ENCODE assay signal across 36 cellular contexts in genomic region chr16:88052661-88053060, GRCh38.
"Had no signal": no experiment of that assay in that cellular context is flagged by ENCODE, and none has a peak within 500 bp of the region (broad histone marks: within the 10 kb centered on the region; RNA-seq: fewer than 3 reads in every experiment).

No MANE protein-coding gene starts in this region.

- ATAC-seq: activated CD8-positive, alpha-beta T cell treated with anti-CD3 and anti-CD28 coated beads for 36 hours; activated T-cell treated with anti-CD3 and anti-CD28 coated beads, Interleukin-2, amount 50 U/mL, for 4 hours; activated T-cell treated with anti-CD3 and anti-CD28 coated beads, Interleukin-2, amount 50 U/mL, for 72 hours; activated T-helper 17 cell treated with anti-CD3 and anti-CD28 coated beads, Interleukin-2, amount 50 U/mL, for 72 hours had no signal

- H3K4me1 Mint-ChIP-seq: activated CD4-positive, alpha-beta T cell treated with anti-CD3 and anti-CD28 coated beads, Interleukin-2, amount 10 ng/mL, durations not matched to agents 24 days and 14 days; activated naive CD8-positive, alpha-beta T cell treated with anti-CD3 and anti-CD28 coated beads for 36 hours; activated T-helper 17 cell treated with anti-CD3 and anti-CD28 coated beads, Interleukin-2, amount 50 U/mL, for 72 hours; brain; central memory CD8-positive, alpha-beta T cell had no signal

- H3K27ac Mint-ChIP-seq: activated B cell treated with CpG ODN at 0.5 μM for 24 hours; activated CD4-positive, alpha-beta memory T cell treated with anti-CD3 and anti-CD28 coated beads for 36 hours; activated CD4-positive, alpha-beta T cell treated with anti-CD3 and anti-CD28 coated beads, Interleukin-2, amount 10 ng/mL, durations not matched to agents 24 days and 14 days; activated CD8-positive, alpha-beta T cell treated with anti-CD3 and anti-CD28 coated beads for 36 hours; activated naive CD4-positive, alpha-beta T cell treated with anti-CD3 and anti-CD28 coated beads for 36 hours; activated naive CD4-positive, alpha-beta T cell treated with anti-CD3 and anti-CD28 coated beads, Interleukin-2, amount 50 U/mL, for 72 hours; activated naive CD8-positive, alpha-beta T cell treated with anti-CD3 and anti-CD28 coated beads for 36 hours; activated T-cell treated with anti-CD3 and anti-CD28 coated beads, Interleukin-2, amount 50 U/mL, for 72 hours; activated T-helper 1 cell treated with anti-CD3 and anti-CD28 coated beads, Interleukin-12 subunit alpha, Interleukin-12 subunit beta, Interleukin-2, Interleukin-4 antibody, amounts not matched to agents 30 ng/mL and 10 ng/mL and 1 ng/mL, durations not matched to agents 14 hours and 24 hours and 36 hours; activated T-helper 17 cell treated with anti-CD3 and anti-CD28 coated beads, Interleukin-2, amount 50 U/mL, for 72 hours; brain; T-helper 1 cell treated with Interleukin-12 subunit alpha and Interleukin-12 subunit beta and Interleukin-4 antibody, amounts not matched to agents 30 μg/mL and 1 μg/mL, for 36 hours; T-helper 2 cell treated with Interferon-gamma antibody and Interleukin-4, amounts not matched to agents 5 μg/mL and 100 μg/mL, for 36 hours had no signal

- H3K27me3 Mint-ChIP-seq: activated B cell treated with CpG ODN at 0.5 μM for 24 hours; activated CD4-positive, alpha-beta memory T cell treated with anti-CD3 and anti-CD28 coated beads for 36 hours; activated CD4-positive, alpha-beta T cell treated with anti-CD3 and anti-CD28 coated beads, Interleukin-2, amount 10 ng/mL, durations not matched to agents 24 days and 14 days; activated CD8-positive, alpha-beta T cell treated with anti-CD3 and anti-CD28 coated beads for 36 hours; activated naive CD8-positive, alpha-beta T cell treated with anti-CD3 and anti-CD28 coated beads for 36 hours; activated T-helper 17 cell treated with anti-CD3 and anti-CD28 coated beads, Interleukin-2, amount 50 U/mL, for 72 hours; brain; central memory CD8-positive, alpha-beta T cell had no signal

- H3K4me1 ChIP-seq: ascending aorta had no signal

- FAIRE-seq: TTC549 had no signal

- H3K36me3 ChIP-seq: cardiac muscle cell had no signal

- DNase-seq: activated B cell treated with CpG ODN at 0.5 μM for 24 hours; activated CD4-positive, alpha-beta memory T cell treated with anti-CD3 and anti-CD28 coated beads for 36 hours; activated CD4-positive, alpha-beta T cell treated with anti-CD3 and anti-CD28 coated beads for 4 hours; activated CD4-positive, alpha-beta T cell treated with anti-CD3 and anti-CD28 coated beads, Interleukin-2, amount 10 ng/mL, durations not matched to agents 24 days and 14 days; activated CD4-positive, alpha-beta T cell treated with anti-CD3 and anti-CD28 coated beads, Interleukin-2, amount 50 U/mL, for 1 hour; activated CD4-positive, alpha-beta T cell treated with anti-CD3 and anti-CD28 coated beads, Interleukin-2, amount 50 U/mL, for 4 hours; activated CD4-positive, CD25-positive, alpha-beta regulatory T cell treated with anti-CD3 and anti-CD28 coated beads, Interleukin-2, amount 50 U/mL, for 72 hours; activated CD8-positive, alpha-beta memory T cell treated with anti-CD3 and anti-CD28 coated beads, Interleukin-2, amount 50 U/mL, for 4 hours; activated CD8-positive, alpha-beta T cell treated with anti-CD3 and anti-CD28 coated beads for 36 hours; activated effector memory CD4-positive, alpha-beta T cell treated with anti-CD3 and anti-CD28 coated beads, Interleukin-2, amount 50 U/mL, for 16 hours; activated gamma-delta T cell treated with Interleukin-2 at 50 U/mL for 16 hours; activated naive CD4-positive, alpha-beta T cell; activated naive CD4-positive, alpha-beta T cell treated with anti-CD3 and anti-CD28 coated beads for 36 hours; activated naive CD4-positive, alpha-beta T cell treated with anti-CD3 and anti-CD28 coated beads, Interleukin-2, amount 50 U/mL, for 16 hours; activated naive CD8-positive, alpha-beta T cell treated with anti-CD3 and anti-CD28 coated beads for 36 hours; activated T-cell treated with anti-CD3 and anti-CD28 coated beads for 4 hours; activated T-cell treated with anti-CD3 and anti-CD28 coated beads, Interleukin-2, amount 50 U/mL, for 1 hour; activated T-cell treated with anti-CD3 and anti-CD28 coated beads, Interleukin-2, amount 50 U/mL, for 4 hours; activated T-cell treated with anti-CD3 and anti-CD28 coated beads, Interleukin-2, amount 50 U/mL, for 72 hours; adrenal gland; amniotic stem cell; caudate nucleus; cerebellar nuclear complex; T-helper 1 cell; T-helper 9 cell had no signal

- H3K9me3 Mint-ChIP-seq: activated B cell treated with CpG ODN at 0.5 μM for 24 hours; activated CD4-positive, alpha-beta memory T cell treated with anti-CD3 and anti-CD28 coated beads for 36 hours; activated CD4-positive, alpha-beta T cell treated with anti-CD3 and anti-CD28 coated beads, Interleukin-2, amount 10 ng/mL, durations not matched to agents 24 days and 14 days; activated CD8-positive, alpha-beta T cell treated with anti-CD3 and anti-CD28 coated beads for 36 hours; activated naive CD4-positive, alpha-beta T cell treated with anti-CD3 and anti-CD28 coated beads for 36 hours; activated naive CD4-positive, alpha-beta T cell treated with anti-CD3 and anti-CD28 coated beads, Interleukin-2, amount 50 U/mL, for 72 hours; activated naive CD8-positive, alpha-beta T cell treated with anti-CD3 and anti-CD28 coated beads for 36 hours; activated T-cell treated with anti-CD3 and anti-CD28 coated beads, Interleukin-2, amount 50 U/mL, for 4 hours; activated T-cell treated with anti-CD3 and anti-CD28 coated beads, Interleukin-2, amount 50 U/mL, for 72 hours; activated T-helper 1 cell treated with anti-CD3 and anti-CD28 coated beads, Interleukin-12 subunit alpha, Interleukin-12 subunit beta, Interleukin-2, Interleukin-4 antibody, amounts not matched to agents 30 ng/mL and 10 ng/mL and 1 ng/mL, durations not matched to agents 14 hours and 24 hours and 36 hours; activated T-helper 17 cell treated with anti-CD3 and anti-CD28 coated beads, Interleukin-2, amount 50 U/mL, for 72 hours; brain; central memory CD8-positive, alpha-beta T cell; T-helper 1 cell treated with Interleukin-12 subunit alpha and Interleukin-12 subunit beta and Interleukin-4 antibody, amounts not matched to agents 30 μg/mL and 1 μg/mL, for 36 hours; T-helper 2 cell treated with Interferon-gamma antibody and Interleukin-4, amounts not matched to agents 5 μg/mL and 100 μg/mL, for 36 hours had no signal

- H3K27ac ChIP-seq: adrenal gland, ascending aorta, cardiac muscle cell, VCaP had no signal

- H3K4me3 ChIP-seq: adrenal gland, ascending aorta, cardiac muscle cell had no signal

- H3K9me3 ChIP-seq: adrenal gland, ascending aorta had no signal

- H3K4me3 Mint-ChIP-seq: activated B cell treated with CpG ODN at 0.5 μM for 24 hours; activated CD4-positive, alpha-beta memory T cell treated with anti-CD3 and anti-CD28 coated beads for 36 hours; activated CD4-positive, alpha-beta T cell treated with anti-CD3 and anti-CD28 coated beads, Interleukin-2, amount 10 ng/mL, durations not matched to agents 24 days and 14 days; activated CD8-positive, alpha-beta T cell treated with anti-CD3 and anti-CD28 coated beads for 36 hours; activated naive CD4-positive, alpha-beta T cell treated with anti-CD3 and anti-CD28 coated beads for 36 hours; activated naive CD8-positive, alpha-beta T cell treated with anti-CD3 and anti-CD28 coated beads for 36 hours; activated T-cell treated with anti-CD3 and anti-CD28 coated beads, Interleukin-2, amount 50 U/mL, for 4 hours; activated T-cell treated with anti-CD3 and anti-CD28 coated beads, Interleukin-2, amount 50 U/mL, for 72 hours; activated T-helper 1 cell treated with anti-CD3 and anti-CD28 coated beads, Interleukin-12 subunit alpha, Interleukin-12 subunit beta, Interleukin-2, Interleukin-4 antibody, amounts not matched to agents 30 ng/mL and 10 ng/mL and 1 ng/mL, durations not matched to agents 14 hours and 24 hours and 36 hours; activated T-helper 17 cell treated with anti-CD3 and anti-CD28 coated beads, Interleukin-2, amount 50 U/mL, for 72 hours; brain; central memory CD8-positive, alpha-beta T cell; T-helper 1 cell treated with Interleukin-12 subunit alpha and Interleukin-12 subunit beta and Interleukin-4 antibody, amounts not matched to agents 30 μg/mL and 1 μg/mL, for 36 hours; T-helper 2 cell treated with Interferon-gamma antibody and Interleukin-4, amounts not matched to agents 5 μg/mL and 100 μg/mL, for 36 hours had no signal

- H3K27me3 ChIP-seq: adrenal gland, ascending aorta, cardiac muscle cell had no signal
